In the genomic region with DNA sequence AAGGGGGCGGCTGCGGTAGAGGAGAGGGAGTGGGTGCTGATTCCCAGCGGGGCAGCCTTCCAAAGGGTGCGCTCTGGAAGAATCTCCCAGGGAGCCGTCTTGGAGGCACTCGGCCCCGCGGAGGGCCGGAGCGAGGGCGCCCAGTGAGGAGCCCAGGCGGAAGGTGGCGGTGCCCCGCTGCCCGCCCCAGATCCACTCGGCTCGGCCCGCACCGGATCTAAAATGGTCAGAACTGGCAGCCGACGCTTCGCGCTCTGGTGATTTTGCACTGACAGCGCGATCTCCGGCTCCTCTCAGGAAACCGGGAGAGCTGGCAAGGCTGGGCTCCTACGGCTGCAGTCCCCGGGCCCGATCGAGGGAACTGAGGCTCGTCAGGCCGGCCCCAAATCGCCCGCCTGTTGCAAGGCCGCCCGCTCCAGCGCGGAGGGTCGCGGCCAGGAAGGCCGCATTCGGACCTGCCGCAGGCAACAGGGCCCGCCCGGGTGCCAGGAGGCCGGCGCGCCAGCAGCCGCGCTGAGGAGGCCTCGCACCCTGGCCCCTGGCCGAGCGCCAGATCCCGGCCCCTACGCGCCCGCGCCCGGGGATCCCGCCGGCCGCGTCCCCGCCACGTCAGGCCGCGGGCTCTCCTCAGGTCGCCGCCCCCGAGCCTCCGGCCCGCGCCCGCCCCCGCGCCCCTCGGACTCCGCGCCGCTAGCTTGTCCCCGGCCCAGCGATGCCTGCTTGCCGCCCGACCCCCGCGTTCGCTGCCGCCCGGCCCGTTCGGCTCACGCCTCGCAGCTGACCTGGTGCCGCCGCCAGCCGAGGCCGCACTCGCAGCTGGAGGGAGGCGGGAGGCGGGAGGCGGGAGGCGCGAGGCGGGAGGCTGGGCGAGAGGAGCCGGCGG, we compare ENCODE assay signal across 8 cellular contexts. TPM values are rescaled to one million over a fixed set of nuclear protein-coding genes. Genes with fewer than 3 reads are reported as not detected.
A peak's percentile ranks its signal among the peaks of the same experiment; 100 is the strongest.
DNase-seq lines count a peak whose midpoint lies in the region; ATAC-seq and TF ChIP-seq lines count a peak whose summit lies in the region.

A gene with protein sequence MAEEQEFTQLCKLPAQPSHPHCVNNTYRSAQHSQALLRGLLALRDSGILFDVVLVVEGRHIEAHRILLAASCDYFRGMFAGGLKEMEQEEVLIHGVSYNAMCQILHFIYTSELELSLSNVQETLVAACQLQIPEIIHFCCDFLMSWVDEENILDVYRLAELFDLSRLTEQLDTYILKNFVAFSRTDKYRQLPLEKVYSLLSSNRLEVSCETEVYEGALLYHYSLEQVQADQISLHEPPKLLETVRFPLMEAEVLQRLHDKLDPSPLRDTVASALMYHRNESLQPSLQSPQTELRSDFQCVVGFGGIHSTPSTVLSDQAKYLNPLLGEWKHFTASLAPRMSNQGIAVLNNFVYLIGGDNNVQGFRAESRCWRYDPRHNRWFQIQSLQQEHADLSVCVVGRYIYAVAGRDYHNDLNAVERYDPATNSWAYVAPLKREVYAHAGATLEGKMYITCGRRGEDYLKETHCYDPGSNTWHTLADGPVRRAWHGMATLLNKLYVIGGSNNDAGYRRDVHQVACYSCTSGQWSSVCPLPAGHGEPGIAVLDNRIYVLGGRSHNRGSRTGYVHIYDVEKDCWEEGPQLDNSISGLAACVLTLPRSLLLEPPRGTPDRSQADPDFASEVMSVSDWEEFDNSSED (minus strand): TSS at position 818 of the 883 bp plus-strand sequence. CDS start 6,584 bp downstream, outside the sequence.

- 1 to 2% methylated on average over 14 to 21 of the region's 108 CpGs for WGBS in lower leg skin, 2 donors

- H3K4me3 ChIP-seq in dorsolateral prefrontal cortex: peak within 1 kb of the TSS; percentile 67 to 94 (median 83)
- peak within 1 kb of the TSS; percentile 52 for H3K4me3 ChIP-seq in lower leg skin (ENCODE audit: low read depth, poor library complexity, severe bottlenecking)

- H3K27me3 ChIP-seq in dorsolateral prefrontal cortex: no peaks in the 10 kb centered on the region

- H3K27ac ChIP-seq in dorsolateral prefrontal cortex: peak within 1 kb of the TSS; percentile 84 to 99 (median 97)

- no peak for TF ChIP-seq POLR2A in lower leg skin (IDR thresholded peaks at IDR 0.05)

- intact Hi-C loops in dorsolateral prefrontal cortex (cut with DNase I) (loop anchor here (1.0 to 10.0 kb wide), 2 partner anchors 12 to 180 kb away; partner anchors contain the start of gene MED15 (in 1 of the 2)), lower leg skin (cut with DNase I; ENCODE audit: low total_unique reads) (no loop called here)

- TF ChIP-seq CTCF in dorsolateral prefrontal cortex (IDR thresholded peaks at IDR 0.05 in 54 of 56, conservative IDR thresholded peaks at IDR 0.05 in 2 of 56; ENCODE audit: low read depth in 1 of 56, partially characterized antibody in 56 of 56) (peak in 6 of 56 donors; percentile 2 to 29 (median 13)), lower leg skin (IDR thresholded peaks at IDR 0.05) (no peak)

- peak; percentile 50 for DNase-seq in EH (ENCODE audit: low read depth)
- DNase-seq in T-helper 2 cell: peak in 4 of 5 experiments; percentile 11 to 51 (median 15)
- peak in 8 of 10 donors; percentile 22 to 75 (median 40) for DNase-seq in dorsolateral prefrontal cortex
- DNase-seq in lower leg skin (ENCODE audit: low spot score in 2 of 2): peak in 1 of 2 donors; percentile 89
- peak; percentile 42 for DNase-seq in stimulated activated naive CD8-positive, alpha-beta T cell treated with anti-CD3 and anti-CD28 coated beads, Interleukin-15, Interleukin-2, amounts not matched to agents 100 U/mL and 50 U/mL, for 24 hours
- no peak for DNase-seq in DMS114 treated with DMSO at 0.1 percent for 48 hours (lab: John Stamatoyannopoulos, UW; ENCODE audit: unreplicated experiment)

- ATAC-seq in GM19438 (IDR thresholded peaks at IDR 0.05; ENCODE audit: low read depth, unreplicated experiment) (peak; percentile 39), HG03460 (IDR thresholded peaks at IDR 0.05; ENCODE audit: unreplicated experiment) (peak; percentile 22)
- ATAC-seq in stimulated activated naive CD8-positive, alpha-beta T cell treated with anti-CD3 and anti-CD28 coated beads, Interleukin-15, Interleukin-2, amounts not matched to agents 100 U/mL and 50 U/mL, for 24 hours: peak; percentile 11

RNA-seq across cellular contexts. Expression of the gene that starts here (rescaled TPM):
- total RNA-seq in dorsolateral prefrontal cortex (10 to 100 TPM; 37.2 to 75.3 (median 54.7) TPM), lower leg skin (10 to 100 TPM; 14.0 to 23.8 (median 20.2) TPM)
